Comparison of ENCODE assay signal across 12 cellular contexts in genomic region chr2:33205693-33206434, GRCh38.
DNase-seq lines count a peak whose midpoint lies in the region; ATAC-seq and TF ChIP-seq lines count a peak whose summit lies in the region.
"Had no signal": no experiment of that assay in that cellular context is flagged by ENCODE, and none has a peak within 500 bp of the region (broad histone marks: within the 10 kb centered on the region; RNA-seq: fewer than 3 reads in every experiment).

No MANE protein-coding gene starts in this region.

- TF ChIP-seq CTCF in gastroesophageal sphincter (IDR thresholded peaks at IDR 0.05), result no peak

- TF ChIP-seq POLR2A in gastroesophageal sphincter (IDR thresholded peaks at IDR 0.05), result no peak

- ATAC-seq in GM18861 (IDR thresholded peaks at IDR 0.05; ENCODE audit: unreplicated experiment) (peak; percentile 89), GM21529 (IDR thresholded peaks at IDR 0.05; ENCODE audit: unreplicated experiment) (peak; percentile 93), HG03108 (IDR thresholded peaks at IDR 0.05; ENCODE audit: unreplicated experiment) (peak; percentile 86), gastroesophageal sphincter (no peak)
- ATAC-seq: HCT116; naive thymus-derived CD4-positive, alpha-beta T cell had no signal

- no peak for TF ChIP-seq EP300 in gastroesophageal sphincter (IDR thresholded peaks at IDR 0.05)

- H3K9me3 ChIP-seq in gastroesophageal sphincter, result no peaks in the 10 kb centered on the region

- H3K27me3 ChIP-seq in gastroesophageal sphincter, result no peaks in the 10 kb centered on the region

- no peak overlapping the region for H3K4me3 ChIP-seq in gastroesophageal sphincter

- DNase-seq in germinal center (ENCODE audit: low spot score), result peak; percentile 30
- DNase-seq in activated CD8-positive, alpha-beta memory T cell treated with anti-CD3 and anti-CD28 coated beads, Interleukin-2, amount 50 U/mL, for 4 hours, result no peak
- DNase-seq in NCI-H2171 (lab: John Stamatoyannopoulos, UW), result no peak
- DNase-seq in activated CD8-positive, alpha-beta memory T cell treated with anti-CD3 and anti-CD28 coated beads for 24 hours, result no peak
- DNase-seq: naive thymus-derived CD4-positive, alpha-beta T cell; NCI-H1436 treated with DMSO at 0.1 percent for 48 hours; stimulated activated CD4-positive, alpha-beta T cell treated with anti-CD3 and anti-CD28 coated beads, Interleukin-12 subunit alpha, Interleukin-12 subunit beta, amount 100 ng/mL, for 4 hours had no signal

- no peak overlapping the region for H3K27ac ChIP-seq in gastroesophageal sphincter

- 83 to 85% methylated on average over 1 of the region's 1 CpG for whole genome bisulfite sequencing in gastroesophageal sphincter (ENCODE audit: low coverage in 1 of 2), 2 donors

- no peaks in the 10 kb centered on the region for H3K36me3 ChIP-seq in gastroesophageal sphincter

- peaks cover 8 to 57% (median 14%) of the 10 kb centered on the region in 3 donors for H3K4me1 ChIP-seq in gastroesophageal sphincter
